26 cellular contexts compared by ENCODE assay signal in genomic region chr21:38758815-38759214, GRCh38. TPM values are rescaled to one million over a fixed set of nuclear protein-coding genes. Genes with fewer than 3 reads are reported as not detected.
DNase-seq lines count a peak whose midpoint lies in the region; ATAC-seq, FAIRE-seq and TF ChIP-seq lines count a peak whose summit lies in the region.
"Had no signal": no experiment of that assay in that cellular context is flagged by ENCODE, and none has a peak within 500 bp of the region (broad histone marks: within the 10 kb centered on the region; RNA-seq: fewer than 3 reads in every experiment).

No MANE protein-coding gene starts in this region.

- H3K9ac ChIP-seq in keratinocyte (ENCODE audit: control insufficient read depth, extremely low read depth, insufficient read depth, low read length) (peak overlapping the region; percentile 59), stomach smooth muscle (ENCODE audit: low read length in 2 of 2) (no peak overlapping the region)

- CTCF ChIA-PET in Panc1 (lab: Charles Lee): no interaction called here

- H3K36me3 Mint-ChIP-seq in activated CD4-positive, alpha-beta T cell treated with anti-CD3 and anti-CD28 coated beads, Interleukin-2, amount 10 ng/mL, durations not matched to agents 24 days and 14 days (ENCODE audit: low read depth): no peaks in the 10 kb centered on the region
- H3K36me3 Mint-ChIP-seq: CD8-positive, alpha-beta memory T cell; T-cell had no signal

- dilution Hi-C loops in keratinocyte (cut with MboI; ENCODE audit: extremely low pct_ligation_motif_present, low sequenced_read_pairs): no loop called here

- TF ChIP-seq POLR2A in body of pancreas (IDR thresholded peaks at IDR 0.05): no peak

- TF ChIP-seq CTCF in Panc1 (IDR thresholded peaks at IDR 0.05) (no peak), body of pancreas (IDR thresholded peaks at IDR 0.05) (no peak), keratinocyte (optimal IDR thresholded peaks at IDR 0.05 in 1 of 3, IDR thresholded peaks at IDR 0.05 in 1 of 3, conservative IDR thresholded peaks at IDR 0.05 in 1 of 3; ENCODE audit: extremely low read depth in 1 of 3, insufficient read depth in 2 of 3, low read length in 3 of 3) (no peak)

- H3K27ac ChIP-seq in Panc1 (ENCODE audit: low read length) (peak overlapping the region; percentile 79; the same call in 1 of the 2 replicates), body of pancreas (peak overlapping the region in 3 of 4 donors; percentile 34 to 52 (median 39)), keratinocyte (ENCODE audit: control insufficient read depth, insufficient read depth, low read length) (peak overlapping the region; percentile 98), stomach smooth muscle (ENCODE audit: low read length) (peak overlapping the region; percentile 70)
- H3K27ac ChIP-seq: brain microvascular endothelial cell, left ventricle myocardium inferior had no signal

- no peaks in the 10 kb centered on the region for H4K20me1 ChIP-seq in keratinocyte (ENCODE audit: control insufficient read depth, extremely low read depth, insufficient read depth, low read length)

- H3K4me3 ChIP-seq in Panc1 (ENCODE audit: low read depth in 2 of 2, low read length in 2 of 2): no peak overlapping the region
- no peak overlapping the region for H3K4me3 ChIP-seq in body of pancreas
- no peak overlapping the region for H3K4me3 ChIP-seq in keratinocyte (ENCODE audit: control insufficient read depth in 2 of 3, extremely low read depth in 1 of 3, insufficient read depth in 2 of 3, low read depth in 1 of 3, low read length in 3 of 3)
- no peak overlapping the region for H3K4me3 ChIP-seq in stomach smooth muscle (ENCODE audit: low read length in 2 of 2)
- H3K4me3 ChIP-seq: HAP-1, left ventricle myocardium inferior, SJSA1, upper lobe of left lung had no signal

- no peak for DNase-seq in Panc1 (ENCODE audit: low read depth, low spot score)
- peak in 2 of 4 donors; percentile 20 to 22 for DNase-seq in body of pancreas
- no peak for DNase-seq in keratinocyte (ENCODE audit: low read depth, low spot score)
- no peak for DNase-seq in activated CD4-positive, alpha-beta T cell treated with anti-CD3 and anti-CD28 coated beads, Interleukin-2, amount 10 ng/mL, durations not matched to agents 24 days and 14 days
- no peak for DNase-seq in UCSD-AML1 (lab: John Stamatoyannopoulos, UW; ENCODE audit: unreplicated experiment)
- DNase-seq: activated B cell treated with CpG ODN at 0.5 μM for 24 hours; activated effector memory CD4-positive, alpha-beta T cell treated with anti-CD3 and anti-CD28 coated beads, Interleukin-2, amount 50 U/mL, for 16 hours; activated naive CD8-positive, alpha-beta T cell treated with anti-CD3 and anti-CD28 coated beads, Interleukin-2, amount 10 ng/mL, durations not matched to agents 7 days and 5 days; activated T-cell treated with anti-CD3 and anti-CD28 coated beads, Interleukin-2, amount 50 U/mL, for 24 hours; BE2C; brain microvascular endothelial cell; CD8-positive, alpha-beta memory T cell; DMS 273 treated with DMSO at 0.1 percent for 48 hours; islet precursor cell; left ventricle myocardium inferior; mesendoderm; NCI-H1436 treated with DMSO at 0.1 percent for 48 hours; NCI-H446; stimulated activated CD4-positive, alpha-beta T cell treated with anti-CD3 and anti-CD28 coated beads, Interleukin-4, amount 100 ng/mL, for 24 hours; T-cell; upper lobe of left lung had no signal

- WGBS in body of pancreas, 2 donors: 19 to 32% methylated on average over 5 of the region's 5 CpGs

- no peak for ATAC-seq in Panc1
- ATAC-seq in body of pancreas: peak; percentile 30
- no peak for ATAC-seq in HG03045 (IDR thresholded peaks at IDR 0.05; ENCODE audit: unreplicated experiment)
- ATAC-seq in GM18909 (IDR thresholded peaks at IDR 0.05; ENCODE audit: poor library complexity, unreplicated experiment): no peak
- ATAC-seq: T-cell had no signal

- H3K4me1 ChIP-seq in Panc1 (ENCODE audit: control insufficient read depth, insufficient read depth, low read length) (peaks cover 16% of the 10 kb centered on the region), body of pancreas (peaks cover 13% of the 10 kb centered on the region), keratinocyte (ENCODE audit: control insufficient read depth, extremely low read depth, insufficient read depth, low read length) (peaks cover 50% of the 10 kb centered on the region), stomach smooth muscle (ENCODE audit: control insufficient read depth, insufficient read depth, low read length) (peaks cover 37% of the 10 kb centered on the region)
- H3K4me1 ChIP-seq: HAP-1 had no signal

- H3K27ac Mint-ChIP-seq in activated CD4-positive, alpha-beta T cell treated with anti-CD3 and anti-CD28 coated beads, Interleukin-2, amount 10 ng/mL, durations not matched to agents 24 days and 14 days: no peak overlapping the region
- H3K27ac Mint-ChIP-seq: activated B cell treated with CpG ODN at 0.5 μM for 24 hours; activated naive CD8-positive, alpha-beta T cell treated with anti-CD3 and anti-CD28 coated beads, Interleukin-2, amount 10 ng/mL, durations not matched to agents 7 days and 5 days; activated T-cell treated with anti-CD3 and anti-CD28 coated beads, Interleukin-2, amount 50 U/mL, for 24 hours; T-cell had no signal

- H3K9me3 ChIP-seq in Panc1 (ENCODE audit: control insufficient read depth, insufficient read depth, low read depth, low read length) (no peaks in the 10 kb centered on the region), body of pancreas (no peaks in the 10 kb centered on the region), keratinocyte (ENCODE audit: control insufficient read depth, low read depth, low read length) (no peaks in the 10 kb centered on the region), stomach smooth muscle (ENCODE audit: control insufficient read depth in 2 of 2, low read length in 2 of 2) (no peaks in the 10 kb centered on the region)
- H3K9me3 ChIP-seq: BE2C, HAP-1, left ventricle myocardium inferior, SJSA1, upper lobe of left lung had no signal

- H3K27me3 ChIP-seq in Panc1 (ENCODE audit: control insufficient read depth, insufficient read depth, low read length) (no peaks in the 10 kb centered on the region), body of pancreas (no peaks in the 10 kb centered on the region), keratinocyte (ENCODE audit: control insufficient read depth, extremely low read depth, insufficient read depth, low read length) (no peaks in the 10 kb centered on the region), stomach smooth muscle (ENCODE audit: control insufficient read depth in 1 of 2, insufficient read depth in 2 of 2, low read length in 2 of 2) (no peaks in the 10 kb centered on the region)
- H3K27me3 ChIP-seq: BE2C, brain microvascular endothelial cell, SJSA1, upper lobe of left lung had no signal

- peak overlapping the region; percentile 67 for H3K4me2 ChIP-seq in keratinocyte (ENCODE audit: control insufficient read depth, extremely low read depth, insufficient read depth, low read depth, low read length)

- H2AFZ ChIP-seq in keratinocyte (ENCODE audit: control insufficient read depth, low read length): peak overlapping the region; percentile 41

- H3K27me3 Mint-ChIP-seq in activated CD4-positive, alpha-beta T cell treated with anti-CD3 and anti-CD28 coated beads, Interleukin-2, amount 10 ng/mL, durations not matched to agents 24 days and 14 days: peaks cover 13% of the 10 kb centered on the region
- H3K27me3 Mint-ChIP-seq: activated T-cell treated with anti-CD3 and anti-CD28 coated beads, Interleukin-2, amount 50 U/mL, for 24 hours; T-cell had no signal

- no peak for FAIRE-seq in keratinocyte (lab: Jason Lieb, UNC)

- H3K4me1 Mint-ChIP-seq in activated CD4-positive, alpha-beta T cell treated with anti-CD3 and anti-CD28 coated beads, Interleukin-2, amount 10 ng/mL, durations not matched to agents 24 days and 14 days: peaks cover 13% of the 10 kb centered on the region

- no peaks in the 10 kb centered on the region for H3K79me2 ChIP-seq in keratinocyte (ENCODE audit: control insufficient read depth, insufficient read depth, low read length)

- H3K4me3 Mint-ChIP-seq in activated CD4-positive, alpha-beta T cell treated with anti-CD3 and anti-CD28 coated beads, Interleukin-2, amount 10 ng/mL, durations not matched to agents 24 days and 14 days: no peak overlapping the region
- H3K4me3 Mint-ChIP-seq: activated B cell treated with CpG ODN at 0.5 μM for 24 hours; activated naive CD8-positive, alpha-beta T cell treated with anti-CD3 and anti-CD28 coated beads, Interleukin-2, amount 10 ng/mL, durations not matched to agents 7 days and 5 days; activated T-cell treated with anti-CD3 and anti-CD28 coated beads, Interleukin-2, amount 50 U/mL, for 24 hours; CD8-positive, alpha-beta memory T cell; T-cell had no signal

- POLR2A ChIA-PET in Panc1 (lab: Charles Lee): no interaction called here

- in situ Hi-C loops in Panc1 (cut with HindIII; ENCODE audit: low pct_unique_long_range_greater_than_20kb, low sequenced_read_pairs): no loop called here

- H3K9me3 Mint-ChIP-seq in activated CD4-positive, alpha-beta T cell treated with anti-CD3 and anti-CD28 coated beads, Interleukin-2, amount 10 ng/mL, durations not matched to agents 24 days and 14 days: no peaks in the 10 kb centered on the region
- H3K9me3 Mint-ChIP-seq: activated B cell treated with CpG ODN at 0.5 μM for 24 hours; activated naive CD8-positive, alpha-beta T cell treated with anti-CD3 and anti-CD28 coated beads, Interleukin-2, amount 10 ng/mL, durations not matched to agents 7 days and 5 days; activated T-cell treated with anti-CD3 and anti-CD28 coated beads, Interleukin-2, amount 50 U/mL, for 24 hours; CD8-positive, alpha-beta memory T cell; T-cell had no signal

- no TSS peak for BruUV-seq in Panc1 (replicated peaks; lab: Mats Ljungman, UMichigan)

- H3K9me1 ChIP-seq in keratinocyte (ENCODE audit: control insufficient read depth, extremely low read depth, insufficient read depth, low read length): no peaks in the 10 kb centered on the region

- H3K36me3 ChIP-seq in Panc1 (ENCODE audit: control insufficient read depth, insufficient read depth, low read length) (no peaks in the 10 kb centered on the region), body of pancreas (replicated peaks in 1 of 2; ENCODE audit: insufficient read depth in 1 of 2, low read depth in 2 of 2) (no peaks in the 10 kb centered on the region), keratinocyte (ENCODE audit: control insufficient read depth in 2 of 2, extremely low read depth in 1 of 2, insufficient read depth in 2 of 2, low read length in 2 of 2) (no peaks in the 10 kb centered on the region), stomach smooth muscle (ENCODE audit: control insufficient read depth in 2 of 2, insufficient read depth in 2 of 2, low read length in 2 of 2) (no peaks in the 10 kb centered on the region)
- H3K36me3 ChIP-seq: BE2C, brain microvascular endothelial cell, HAP-1, left ventricle myocardium inferior, SJSA1, upper lobe of left lung had no signal

- intact Hi-C loops in Panc1 (cut with micrococcal nuclease; ENCODE audit: unreplicated experiment) (no loop called here), body of pancreas (cut with DNase I) (no loop called here)
- intact Hi-C loops in activated CD4-positive, alpha-beta T cell treated with anti-CD3 and anti-CD28 coated beads, Interleukin-2, amount 10 ng/mL, durations not matched to agents 24 days and 14 days (cut with micrococcal nuclease): no loop called here

RNA-seq across cellular contexts. Expression of gene ETS2, which starts 46.9 kb away (rescaled TPM):
- total RNA-seq in Panc1 (2021; ENCODE audit: unreplicated experiment) (132 TPM), body of pancreas (10 to 100 TPM; 17.9 to 25.7 TPM)
- polyA plus RNA-seq in Panc1 (2012; ENCODE audit: insufficient read length): 62.0 TPM
- 58.5 to 61.4 TPM (median 60.3 TPM) in 3 replicates for polyA plus RNA-seq in keratinocyte
- 143 TPM for polyA plus RNA-seq in keratinocyte (2011; ENCODE audit: low read depth)
- 29.1 and 35.4 TPM in 2 replicates for polyA plus RNA-seq in keratinocyte (2011; cell fraction: cytosol; rRNA removed)
- 122 and 140 TPM in 2 replicates for polyA plus RNA-seq in keratinocyte (2011; cell fraction: nucleus; rRNA removed)
- 37.3 and 92.4 TPM in 2 replicates for polyA plus RNA-seq in keratinocyte (2012; ENCODE audit: low replicate concordance)
- 46.3 to 57.2 TPM (median 49.1 TPM) in 3 replicates for polyA minus RNA-seq in keratinocyte
- 34.7 TPM for polyA minus RNA-seq in keratinocyte (2011; cell fraction: cytosol; rRNA and poly(A)+ RNA removed)
- 70.5 and 112 TPM in 2 replicates for polyA minus RNA-seq in keratinocyte (2011; cell fraction: nucleus; rRNA and poly(A)+ RNA removed)
- total RNA-seq in activated CD4-positive, alpha-beta T cell treated with anti-CD3 and anti-CD28 coated beads, Interleukin-2, amount 10 ng/mL, durations not matched to agents 24 days and 14 days: 28.6 and 30.4 TPM in 2 replicates

Comparison
In these comparisons a context has a peak if more than half of its experiments do, and no peak if none do; other contexts are left out.
1. H3K27ac ChIP-seq: peak in every context shown above with its lines; median percentile 98 in keratinocyte; 79 in Panc1; 70 in stomach smooth muscle; 39 in body of pancreas.